Comparison of ENCODE assay signal across 1 cellular context in the genomic region with DNA sequence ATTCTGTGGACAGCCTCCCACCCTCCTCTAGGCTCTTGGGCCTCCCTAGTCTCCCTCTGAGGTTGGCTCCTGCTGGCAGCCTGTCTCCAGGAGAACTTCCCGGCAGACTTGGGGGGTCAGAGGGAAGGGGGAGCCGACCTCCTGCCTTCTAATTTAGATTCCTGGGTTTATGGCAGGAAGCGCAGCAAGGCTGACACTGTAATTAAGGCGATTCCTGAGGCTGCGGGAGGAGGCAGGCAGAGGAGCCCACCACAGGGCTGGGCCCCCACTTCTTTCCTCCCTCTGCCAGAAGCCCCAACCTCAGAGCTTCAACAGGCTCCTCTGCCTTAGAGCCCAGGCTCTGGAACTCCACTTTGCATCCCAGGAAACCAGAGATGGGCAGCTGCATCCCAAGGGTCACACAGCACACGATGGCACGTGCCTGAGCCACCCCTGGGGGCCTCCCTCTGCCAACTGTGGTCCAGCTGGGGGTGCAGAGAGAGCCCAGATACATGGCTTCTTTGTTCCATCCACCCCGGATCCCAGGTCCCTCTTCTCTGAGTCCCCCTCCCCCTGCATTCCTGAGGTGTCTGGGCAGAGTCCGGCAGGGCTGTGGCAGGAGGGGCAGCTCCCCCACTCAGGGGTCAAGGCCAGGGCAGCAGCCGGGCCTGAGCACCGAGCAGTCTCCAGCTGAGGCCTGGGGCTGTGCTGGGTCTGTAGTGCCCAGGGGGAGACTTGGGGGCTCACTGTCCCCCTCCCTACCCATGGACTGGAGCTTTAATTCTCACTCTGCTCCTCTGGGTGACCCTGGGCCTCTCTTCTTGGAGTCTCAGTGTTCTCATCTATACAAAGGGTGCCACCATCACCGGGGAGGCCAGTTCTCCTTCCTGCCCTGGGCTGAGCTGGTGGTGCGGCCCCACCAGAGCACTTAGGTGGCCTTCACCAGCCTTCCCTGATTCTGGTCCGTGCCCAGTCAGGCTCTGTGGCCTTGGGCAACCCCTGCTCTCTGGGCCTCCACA.
A peak's percentile ranks its signal among the peaks of the same experiment; 100 is the strongest.
TF ChIP-seq lines count a peak whose summit lies in the region.

No MANE protein-coding gene starts in this region.

TF ChIP-seq in HepG2, 621 proteins besides CTCF, POLR2A, EP300 and RAD21 (continued from another document and continues in another):
- TF ChIP-seq ZHX1 (CRISPR knock-in tag; IDR thresholded peaks at IDR 0.05; ENCODE audit: low read depth) (0 out of 2 replicates have a peak, but pooled peaks have one; percentile 25), NONO (IDR thresholded peaks at IDR 0.05) (no peak), NONO (CRISPR knock-in tag; conservative IDR thresholded peaks at IDR 0.05) (peak; percentile 90), ZNF577 (CRISPR knock-in tag; IDR thresholded peaks at IDR 0.05; ENCODE audit: borderline replicate concordance, low read depth) (no peak), GLI4 (CRISPR knock-in tag; IDR thresholded peaks at IDR 0.05; ENCODE audit: borderline replicate concordance) (no peak), ZMYM3 (CRISPR knock-in tag; IDR thresholded peaks at IDR 0.05) (peak; percentile 96), ASH2L (IDR thresholded peaks at IDR 0.05; ENCODE audit: insufficient read length, low read depth, low read length) (peak; percentile 31), ZNF546 (CRISPR knock-in tag; conservative IDR thresholded peaks at IDR 0.05) (no peak), DMAP1 (CRISPR knock-in tag; IDR thresholded peaks at IDR 0.05) (peak; percentile 13; the same call in 1 of the 2 replicates), ZNF564 (CRISPR knock-in tag; IDR thresholded peaks at IDR 0.05) (0 out of 2 replicates have a peak, but pooled peaks have one; percentile 32), FOXK1 (CRISPR knock-in tag; IDR thresholded peaks at IDR 0.05; ENCODE audit: borderline replicate concordance, low read depth) (peak; percentile 29; the same call in 1 of the 2 replicates), ZNF724P (CRISPR knock-in tag; IDR thresholded peaks at IDR 0.05; ENCODE audit: borderline replicate concordance) (no peak), ZNF362 (CRISPR knock-in tag; IDR thresholded peaks at IDR 0.05; ENCODE audit: borderline replicate concordance) (peak; percentile 37; the same call in 1 of the 2 replicates), SYNCRIP (IDR thresholded peaks at IDR 0.05; ENCODE audit: insufficient read depth, low read depth, low read length) (no peak), NKX3-1 (CRISPR knock-in tag; IDR thresholded peaks at IDR 0.05) (no peak), CC2D1A (CRISPR knock-in tag; IDR thresholded peaks at IDR 0.05) (no peak), ZNF350 (CRISPR knock-in tag; IDR thresholded peaks at IDR 0.05; ENCODE audit: borderline replicate concordance, low read depth) (peak; percentile 58; the same call in 1 of the 2 replicates), SPEN (CRISPR knock-in tag; IDR thresholded peaks at IDR 0.05; ENCODE audit: low read depth) (0 out of 2 replicates have a peak, but pooled peaks have one; percentile 34), HDAC1 (CRISPR knock-in tag; IDR thresholded peaks at IDR 0.05) (peak; percentile 87), ISL2 (CRISPR knock-in tag; IDR thresholded peaks at IDR 0.05) (peak; percentile 37; the same call in 1 of the 2 replicates), PHF21A (CRISPR knock-in tag; IDR thresholded peaks at IDR 0.05) (0 out of 2 replicates have a peak, but pooled peaks have one; percentile 20)
- TF ChIP-seq, protein P1, sequence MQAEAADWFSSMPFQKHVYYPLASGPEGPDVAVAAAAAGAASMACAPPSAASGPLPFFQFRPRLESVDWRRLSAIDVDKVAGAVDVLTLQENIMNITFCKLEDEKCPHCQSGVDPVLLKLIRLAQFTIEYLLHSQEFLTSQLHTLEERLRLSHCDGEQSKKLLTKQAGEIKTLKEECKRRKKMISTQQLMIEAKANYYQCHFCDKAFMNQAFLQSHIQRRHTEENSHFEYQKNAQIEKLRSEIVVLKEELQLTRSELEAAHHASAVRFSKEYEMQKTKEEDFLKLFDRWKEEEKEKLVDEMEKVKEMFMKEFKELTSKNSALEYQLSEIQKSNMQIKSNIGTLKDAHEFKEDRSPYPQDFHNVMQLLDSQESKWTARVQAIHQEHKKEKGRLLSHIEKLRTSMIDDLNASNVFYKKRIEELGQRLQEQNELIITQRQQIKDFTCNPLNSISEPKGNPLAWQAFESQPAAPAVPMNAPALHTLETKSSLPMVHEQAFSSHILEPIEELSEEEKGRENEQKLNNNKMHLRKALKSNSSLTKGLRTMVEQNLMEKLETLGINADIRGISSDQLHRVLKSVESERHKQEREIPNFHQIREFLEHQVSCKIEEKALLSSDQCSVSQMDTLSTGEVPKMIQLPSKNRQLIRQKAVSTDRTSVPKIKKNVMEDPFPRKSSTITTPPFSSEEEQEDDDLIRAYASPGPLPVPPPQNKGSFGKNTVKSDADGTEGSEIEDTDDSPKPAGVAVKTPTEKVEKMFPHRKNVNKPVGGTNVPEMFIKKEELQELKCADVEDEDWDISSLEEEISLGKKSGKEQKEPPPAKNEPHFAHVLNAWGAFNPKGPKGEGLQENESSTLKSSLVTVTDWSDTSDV (CRISPR knock-in tag; IDR thresholded peaks at IDR 0.05): no peak
- TF ChIP-seq, protein P2, sequence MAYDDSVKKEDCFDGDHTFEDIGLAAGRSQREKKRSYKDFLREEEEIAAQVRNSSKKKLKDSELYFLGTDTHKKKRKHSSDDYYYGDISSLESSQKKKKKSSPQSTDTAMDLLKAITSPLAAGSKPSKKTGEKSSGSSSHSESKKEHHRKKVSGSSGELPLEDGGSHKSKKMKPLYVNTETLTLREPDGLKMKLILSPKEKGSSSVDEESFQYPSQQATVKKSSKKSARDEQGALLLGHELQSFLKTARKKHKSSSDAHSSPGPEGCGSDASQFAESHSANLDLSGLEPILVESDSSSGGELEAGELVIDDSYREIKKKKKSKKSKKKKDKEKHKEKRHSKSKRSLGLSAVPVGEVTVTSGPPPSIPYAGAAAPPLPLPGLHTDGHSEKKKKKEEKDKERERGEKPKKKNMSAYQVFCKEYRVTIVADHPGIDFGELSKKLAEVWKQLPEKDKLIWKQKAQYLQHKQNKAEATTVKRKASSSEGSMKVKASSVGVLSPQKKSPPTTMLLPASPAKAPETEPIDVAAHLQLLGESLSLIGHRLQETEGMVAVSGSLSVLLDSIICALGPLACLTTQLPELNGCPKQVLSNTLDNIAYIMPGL (CRISPR knock-in tag; IDR thresholded peaks at IDR 0.05; ENCODE audit: borderline replicate concordance in 1 of 2, low read depth in 1 of 2): no peak
- TF ChIP-seq, protein P3, sequence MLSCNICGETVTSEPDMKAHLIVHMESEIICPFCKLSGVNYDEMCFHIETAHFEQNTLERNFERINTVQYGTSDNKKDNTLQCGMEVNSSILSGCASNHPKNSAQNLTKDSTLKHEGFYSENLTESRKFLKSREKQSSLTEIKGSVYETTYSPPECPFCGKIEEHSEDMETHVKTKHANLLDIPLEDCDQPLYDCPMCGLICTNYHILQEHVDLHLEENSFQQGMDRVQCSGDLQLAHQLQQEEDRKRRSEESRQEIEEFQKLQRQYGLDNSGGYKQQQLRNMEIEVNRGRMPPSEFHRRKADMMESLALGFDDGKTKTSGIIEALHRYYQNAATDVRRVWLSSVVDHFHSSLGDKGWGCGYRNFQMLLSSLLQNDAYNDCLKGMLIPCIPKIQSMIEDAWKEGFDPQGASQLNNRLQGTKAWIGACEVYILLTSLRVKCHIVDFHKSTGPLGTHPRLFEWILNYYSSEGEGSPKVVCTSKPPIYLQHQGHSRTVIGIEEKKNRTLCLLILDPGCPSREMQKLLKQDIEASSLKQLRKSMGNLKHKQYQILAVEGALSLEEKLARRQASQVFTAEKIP (CRISPR knock-in tag; IDR thresholded peaks at IDR 0.05; ENCODE audit: borderline replicate concordance): no peak
- TF ChIP-seq, protein P4, sequence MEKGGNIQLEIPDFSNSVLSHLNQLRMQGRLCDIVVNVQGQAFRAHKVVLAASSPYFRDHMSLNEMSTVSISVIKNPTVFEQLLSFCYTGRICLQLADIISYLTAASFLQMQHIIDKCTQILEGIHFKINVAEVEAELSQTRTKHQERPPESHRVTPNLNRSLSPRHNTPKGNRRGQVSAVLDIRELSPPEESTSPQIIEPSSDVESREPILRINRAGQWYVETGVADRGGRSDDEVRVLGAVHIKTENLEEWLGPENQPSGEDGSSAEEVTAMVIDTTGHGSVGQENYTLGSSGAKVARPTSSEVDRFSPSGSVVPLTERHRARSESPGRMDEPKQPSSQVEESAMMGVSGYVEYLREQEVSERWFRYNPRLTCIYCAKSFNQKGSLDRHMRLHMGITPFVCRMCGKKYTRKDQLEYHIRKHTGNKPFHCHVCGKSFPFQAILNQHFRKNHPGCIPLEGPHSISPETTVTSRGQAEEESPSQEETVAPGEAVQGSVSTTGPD (CRISPR knock-in tag; IDR thresholded peaks at IDR 0.05): peak; percentile 40; the same call in 1 of the 2 replicates
- TF ChIP-seq, protein P5, sequence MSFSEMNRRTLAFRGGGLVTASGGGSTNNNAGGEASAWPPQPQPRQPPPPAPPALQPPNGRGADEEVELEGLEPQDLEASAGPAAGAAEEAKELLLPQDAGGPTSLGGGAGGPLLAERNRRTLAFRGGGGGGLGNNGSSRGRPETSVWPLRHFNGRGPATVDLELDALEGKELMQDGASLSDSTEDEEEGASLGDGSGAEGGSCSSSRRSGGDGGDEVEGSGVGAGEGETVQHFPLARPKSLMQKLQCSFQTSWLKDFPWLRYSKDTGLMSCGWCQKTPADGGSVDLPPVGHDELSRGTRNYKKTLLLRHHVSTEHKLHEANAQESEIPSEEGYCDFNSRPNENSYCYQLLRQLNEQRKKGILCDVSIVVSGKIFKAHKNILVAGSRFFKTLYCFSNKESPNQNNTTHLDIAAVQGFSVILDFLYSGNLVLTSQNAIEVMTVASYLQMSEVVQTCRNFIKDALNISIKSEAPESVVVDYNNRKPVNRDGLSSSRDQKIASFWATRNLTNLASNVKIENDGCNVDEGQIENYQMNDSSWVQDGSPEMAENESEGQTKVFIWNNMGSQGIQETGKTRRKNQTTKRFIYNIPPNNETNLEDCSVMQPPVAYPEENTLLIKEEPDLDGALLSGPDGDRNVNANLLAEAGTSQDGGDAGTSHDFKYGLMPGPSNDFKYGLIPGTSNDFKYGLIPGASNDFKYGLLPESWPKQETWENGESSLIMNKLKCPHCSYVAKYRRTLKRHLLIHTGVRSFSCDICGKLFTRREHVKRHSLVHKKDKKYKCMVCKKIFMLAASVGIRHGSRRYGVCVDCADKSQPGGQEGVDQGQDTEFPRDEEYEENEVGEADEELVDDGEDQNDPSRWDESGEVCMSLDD (CRISPR knock-in tag; IDR thresholded peaks at IDR 0.05; ENCODE audit: borderline replicate concordance): peak; percentile 96
- TF ChIP-seq, protein P6, sequence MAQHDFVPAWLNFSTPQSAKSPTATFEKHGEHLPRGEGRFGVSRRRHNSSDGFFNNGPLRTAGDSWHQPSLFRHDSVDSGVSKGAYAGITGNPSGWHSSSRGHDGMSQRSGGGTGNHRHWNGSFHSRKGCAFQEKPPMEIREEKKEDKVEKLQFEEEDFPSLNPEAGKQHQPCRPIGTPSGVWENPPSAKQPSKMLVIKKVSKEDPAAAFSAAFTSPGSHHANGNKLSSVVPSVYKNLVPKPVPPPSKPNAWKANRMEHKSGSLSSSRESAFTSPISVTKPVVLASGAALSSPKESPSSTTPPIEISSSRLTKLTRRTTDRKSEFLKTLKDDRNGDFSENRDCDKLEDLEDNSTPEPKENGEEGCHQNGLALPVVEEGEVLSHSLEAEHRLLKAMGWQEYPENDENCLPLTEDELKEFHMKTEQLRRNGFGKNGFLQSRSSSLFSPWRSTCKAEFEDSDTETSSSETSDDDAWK (CRISPR knock-in tag; IDR thresholded peaks at IDR 0.05): no peak
- TF ChIP-seq, protein P7, sequence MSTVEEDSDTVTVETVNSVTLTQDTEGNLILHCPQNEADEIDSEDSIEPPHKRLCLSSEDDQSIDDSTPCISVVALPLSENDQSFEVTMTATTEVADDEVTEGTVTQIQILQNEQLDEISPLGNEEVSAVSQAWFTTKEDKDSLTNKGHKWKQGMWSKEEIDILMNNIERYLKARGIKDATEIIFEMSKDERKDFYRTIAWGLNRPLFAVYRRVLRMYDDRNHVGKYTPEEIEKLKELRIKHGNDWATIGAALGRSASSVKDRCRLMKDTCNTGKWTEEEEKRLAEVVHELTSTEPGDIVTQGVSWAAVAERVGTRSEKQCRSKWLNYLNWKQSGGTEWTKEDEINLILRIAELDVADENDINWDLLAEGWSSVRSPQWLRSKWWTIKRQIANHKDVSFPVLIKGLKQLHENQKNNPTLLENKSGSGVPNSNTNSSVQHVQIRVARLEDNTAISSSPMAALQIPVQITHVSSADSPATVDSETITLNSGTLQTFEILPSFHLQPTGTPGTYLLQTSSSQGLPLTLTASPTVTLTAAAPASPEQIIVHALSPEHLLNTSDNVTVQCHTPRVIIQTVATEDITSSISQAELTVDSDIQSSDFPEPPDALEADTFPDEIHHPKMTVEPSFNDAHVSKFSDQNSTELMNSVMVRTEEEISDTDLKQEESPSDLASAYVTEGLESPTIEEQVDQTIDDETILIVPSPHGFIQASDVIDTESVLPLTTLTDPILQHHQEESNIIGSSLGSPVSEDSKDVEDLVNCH (CRISPR knock-in tag; IDR thresholded peaks at IDR 0.05): no peak
